In genomic region chr7:156892821-156893706, GRCh38 we compare ENCODE assay signal across 8 cellular contexts. TPM values are rescaled to one million over a fixed set of nuclear protein-coding genes. Genes with fewer than 3 reads are reported as not detected.
A peak's percentile ranks its signal among the peaks of the same experiment; 100 is the strongest.
DNase-seq lines count a peak whose midpoint lies in the region; ATAC-seq lines count a peak whose summit lies in the region.

Gene LMBR1 (minus strand): TSS chr7:156893183. CDS start chr7:156892993, 190 bp downstream.

- CTCF ChIA-PET in activated CD8-positive, alpha-beta memory T cell treated with anti-CD3 and anti-CD28 coated beads for 36 hours (lab: Charles Lee), result interaction anchor here (1.0 to 1.6 kb wide), 5 partner anchors 11 to 57 kb away, joined by 3 to 10 read pairs (median 4); partner anchors contain the start of gene NOM1

- DNase-seq in COLO668 (lab: John Stamatoyannopoulos, UW; ENCODE audit: unreplicated experiment) (peak; percentile 93), HS-5 (ENCODE audit: low read depth) (peak; percentile 56), memory B cell (ENCODE audit: low spot score in 2 of 2) (peak; percentile 94 to 96)
- DNase-seq in NK-92 treated with Interleukin-12 subunit alpha and Interleukin-12 subunit beta, amount 100 ng/mL, for 24 hours (lab: John Stamatoyannopoulos, UW), result peak; percentile 92
- DNase-seq in effector memory CD4-positive, alpha-beta T cell, result peak; percentile 89 to 92 (median 91)
- peak; percentile 81 for DNase-seq in stimulated activated CD8-positive, alpha-beta memory T cell treated with anti-CD3 and anti-CD28 coated beads, Interleukin-12 subunit alpha, Interleukin-12 subunit beta, amount 100 ng/mL, for 24 hours (ENCODE audit: extremely low read depth)

- peaks cover 21% of the 10 kb centered on the region for H3K4me1 Mint-ChIP-seq in memory B cell

- ATAC-seq in GM19468 (IDR thresholded peaks at IDR 0.05; ENCODE audit: extremely low read depth, unreplicated experiment), result peak; percentile 62
- ATAC-seq in memory B cell (ENCODE audit: low read depth), result peak; percentile 79

- H3K9me3 ChIP-seq in effector memory CD4-positive, alpha-beta T cell (ENCODE audit: control insufficient read depth, low read length), result no peaks in the 10 kb centered on the region

- H3K27ac Mint-ChIP-seq in memory B cell, result peak within 1 kb of the TSS; percentile 94

- peaks cover 1% of the 10 kb centered on the region for H3K9me3 Mint-ChIP-seq in memory B cell

- POLR2A ChIA-PET in activated CD8-positive, alpha-beta memory T cell treated with anti-CD3 and anti-CD28 coated beads for 36 hours (lab: Charles Lee), result interaction anchor here (0.5 to 1.4 kb wide), 6 partner anchors 11 to 1580 kb away, joined by 3 to 6 read pairs (median 4); partner anchors contain the start of genes NOM1 and RNF32

- H3K27me3 ChIP-seq in effector memory CD4-positive, alpha-beta T cell (replicated peaks; ENCODE audit: control insufficient read depth, insufficient read depth, low read length, poor library complexity, severe bottlenecking), result no peaks in the 10 kb centered on the region

- no peaks in the 10 kb centered on the region for H3K36me3 Mint-ChIP-seq in memory B cell

- H3K27me3 Mint-ChIP-seq in memory B cell, result no peaks in the 10 kb centered on the region

- H3K36me3 ChIP-seq in effector memory CD4-positive, alpha-beta T cell (ENCODE audit: control insufficient read depth, insufficient read depth, low read length), result no peaks in the 10 kb centered on the region

- H3K4me3 Mint-ChIP-seq in memory B cell, result peak within 1 kb of the TSS; percentile 92

- peak within 1 kb of the TSS; percentile 84 for H3K27ac ChIP-seq in effector memory CD4-positive, alpha-beta T cell (ENCODE audit: insufficient read depth, low read length, poor library complexity, severe bottlenecking)

- H3K4me1 ChIP-seq in effector memory CD4-positive, alpha-beta T cell (ENCODE audit: control insufficient read depth, insufficient read depth, low read length, poor library complexity, severe bottlenecking), result peaks cover 7% of the 10 kb centered on the region

- H3K4me3 ChIP-seq in effector memory CD4-positive, alpha-beta T cell (ENCODE audit: insufficient read depth, low read depth, low read length, poor library complexity, severe bottlenecking), result peak within 1 kb of the TSS; percentile 64

RNA-seq across cellular contexts. Expression of gene LMBR1, which starts in this region (rescaled TPM):
- 10 to 100 TPM; 47.8 to 52.8 TPM for total RNA-seq in activated CD8-positive, alpha-beta memory T cell treated with anti-CD3 and anti-CD28 coated beads for 36 hours

Comparison
In these comparisons a context has a peak if more than half of its experiments do, and no peak if none do; other contexts are left out.
1. Peak in every context shown above with its lines: DNase-seq, ATAC-seq, H3K4me3 ChIP-seq and H3K27ac ChIP-seq.